1 cellular context compared by ENCODE assay signal in genomic region chr17:73098919-73099318, GRCh38.
TF ChIP-seq lines count a peak whose summit lies in the region.

No MANE protein-coding gene starts in this region.

TF ChIP-seq in H1, 55 proteins besides CTCF, POLR2A, EP300 and RAD21 (continued from another document):
- TF ChIP-seq BCL11A (IDR thresholded peaks at IDR 0.05; ENCODE audit: low read depth in 2 of 2, low read length in 2 of 2) = no peak
- TF ChIP-seq TEAD4 (IDR thresholded peaks at IDR 0.05; ENCODE audit: low read depth, low read length) = no peak
- no peak for TF ChIP-seq CBX5 (IDR thresholded peaks at IDR 0.05; ENCODE audit: low read depth, low read length)
- TF ChIP-seq SP2 (IDR thresholded peaks at IDR 0.05; ENCODE audit: low read length) = no peak
- no peak for TF ChIP-seq CEBPB (IDR thresholded peaks at IDR 0.05; ENCODE audit: low read depth, low read length)
